In genomic region chrY:15355321-15355720, GRCh38 we compare ENCODE assay signal across 21 cellular contexts.
DNase-seq lines count a peak whose midpoint lies in the region; ATAC-seq and TF ChIP-seq lines count a peak whose summit lies in the region.
"Had no signal": no experiment of that assay in that cellular context is flagged by ENCODE, and none has a peak within 500 bp of the region (broad histone marks: within the 10 kb centered on the region; RNA-seq: fewer than 3 reads in every experiment).

No MANE protein-coding gene starts in this region.

- H3K9me3 ChIP-seq in CD8-positive, alpha-beta T cell (ENCODE audit: low read length), result no peaks in the 10 kb centered on the region
- H3K9me3 ChIP-seq in WERI-Rb-1 (ENCODE audit: severe bottlenecking), result no peaks in the 10 kb centered on the region
- no peaks in the 10 kb centered on the region for H3K9me3 ChIP-seq in tibial nerve
- H3K9me3 ChIP-seq: body of pancreas, tibial artery had no signal

- H3K27ac Mint-ChIP-seq in CD8-positive, alpha-beta T cell, result no peak overlapping the region
- H3K27ac Mint-ChIP-seq: activated naive CD8-positive, alpha-beta T cell treated with anti-CD3 and anti-CD28 coated beads for 36 hours; activated T-cell treated with anti-CD3 and anti-CD28 coated beads, Interleukin-2, amount 50 U/mL, for 72 hours had no signal

- DNase-seq in CD8-positive, alpha-beta T cell, result peak in 1 of 7 experiments; percentile 0
- DNase-seq in MV-4-11 (lab: John Stamatoyannopoulos, UW), result peak; percentile 40
- DNase-seq in astrocyte of the hippocampus (ENCODE audit: low read depth, low spot score), result peak; percentile 0
- no peak for DNase-seq in head of caudate nucleus
- no peak for DNase-seq in WERI-Rb-1
- no peak for DNase-seq in NCI-H526 (lab: John Stamatoyannopoulos, UW)
- DNase-seq in tibial nerve (ENCODE audit: low spot score in 2 of 2), result no peak
- DNase-seq: activated CD4-positive, alpha-beta T cell treated with anti-CD3 and anti-CD28 coated beads, Interleukin-2, amount 50 U/mL, for 1 hour; activated naive CD8-positive, alpha-beta T cell treated with anti-CD3 and anti-CD28 coated beads for 36 hours; activated T-cell treated with anti-CD3 and anti-CD28 coated beads, Interleukin-2, amount 50 U/mL, for 72 hours; body of pancreas; mesendoderm; NCI-H1930; NCI-H345; stimulated activated naive CD4-positive, alpha-beta T cell; tibial artery had no signal

- H3K27me3 ChIP-seq in CD8-positive, alpha-beta T cell (ENCODE audit: insufficient read depth, low read length), result no peaks in the 10 kb centered on the region
- no peaks in the 10 kb centered on the region for H3K27me3 ChIP-seq in WERI-Rb-1 (ENCODE audit: insufficient read depth, low read depth, severe bottlenecking)
- no peaks in the 10 kb centered on the region for H3K27me3 ChIP-seq in tibial nerve
- H3K27me3 ChIP-seq: body of pancreas, tibial artery had no signal

- no peak overlapping the region for H3K4me3 Mint-ChIP-seq in CD8-positive, alpha-beta T cell
- H3K4me3 Mint-ChIP-seq: activated naive CD8-positive, alpha-beta T cell treated with anti-CD3 and anti-CD28 coated beads for 36 hours; activated T-cell treated with anti-CD3 and anti-CD28 coated beads, Interleukin-2, amount 50 U/mL, for 72 hours; naive thymus-derived CD4-positive, alpha-beta T cell had no signal

- 57% methylated on average over 3 of the region's 3 CpGs; no CpG with 5 or more reads in 1 of the 2 donors for WGBS in tibial nerve, 2 donors

- no peaks in the 10 kb centered on the region for H3K9me3 Mint-ChIP-seq in CD8-positive, alpha-beta T cell
- H3K9me3 Mint-ChIP-seq: activated naive CD8-positive, alpha-beta T cell treated with anti-CD3 and anti-CD28 coated beads for 36 hours; activated T-cell treated with anti-CD3 and anti-CD28 coated beads, Interleukin-2, amount 50 U/mL, for 72 hours; naive thymus-derived CD4-positive, alpha-beta T cell had no signal

- no peak overlapping the region for H3K27ac ChIP-seq in CD8-positive, alpha-beta T cell (ENCODE audit: low read depth, low read length)
- H3K27ac ChIP-seq in WERI-Rb-1 (no peak overlapping the region), tibial nerve (no peak overlapping the region)
- H3K27ac ChIP-seq: body of pancreas, epithelial cell of prostate, tibial artery had no signal

- POLR2A ChIA-PET in CD8-positive, alpha-beta T cell (lab: Charles Lee), result no interaction called here

- CTCF ChIA-PET in CD8-positive, alpha-beta T cell (lab: Charles Lee), result no interaction called here

- intact Hi-C loops in CD8-positive, alpha-beta T cell (cut with DNase I, micrococcal nuclease), result no loop called here
- intact Hi-C loops in head of caudate nucleus (cut with DNase I), result no loop called here

- no peak overlapping the region for H3K4me3 ChIP-seq in CD8-positive, alpha-beta T cell (ENCODE audit: low read depth, low read length)
- H3K4me3 ChIP-seq in WERI-Rb-1 (ENCODE audit: low read depth, low read length) (no peak overlapping the region), tibial nerve (no peak overlapping the region)
- H3K4me3 ChIP-seq: body of pancreas, K562, tibial artery had no signal

- no peaks in the 10 kb centered on the region for H3K36me3 ChIP-seq in CD8-positive, alpha-beta T cell (ENCODE audit: insufficient read depth, low read length)
- no peaks in the 10 kb centered on the region for H3K36me3 ChIP-seq in WERI-Rb-1
- no peaks in the 10 kb centered on the region for H3K36me3 ChIP-seq in tibial nerve
- H3K36me3 ChIP-seq: tibial artery had no signal

- no peaks in the 10 kb centered on the region for H3K4me1 ChIP-seq in CD8-positive, alpha-beta T cell (ENCODE audit: insufficient read depth, low read length)
- H3K4me1 ChIP-seq in tibial nerve, result no peaks in the 10 kb centered on the region
- H3K4me1 ChIP-seq: body of pancreas, tibial artery had no signal

- H3K4me1 Mint-ChIP-seq in CD8-positive, alpha-beta T cell (ENCODE audit: low read depth), result no peaks in the 10 kb centered on the region
- H3K4me1 Mint-ChIP-seq: activated naive CD8-positive, alpha-beta T cell treated with anti-CD3 and anti-CD28 coated beads for 36 hours had no signal

- no peak for TF ChIP-seq CTCF in CD8-positive, alpha-beta T cell (IDR thresholded peaks at IDR 0.05)
- no peak for TF ChIP-seq CTCF in WERI-Rb-1 (IDR thresholded peaks at IDR 0.05; ENCODE audit: low read depth, low read length)
- TF ChIP-seq CTCF in tibial nerve (IDR thresholded peaks at IDR 0.05), result no peak

- TF ChIP-seq POLR2A in tibial nerve (IDR thresholded peaks at IDR 0.05), result no peak

- TF ChIP-seq EP300 in tibial nerve (IDR thresholded peaks at IDR 0.05), result no peak

- H3K36me3 Mint-ChIP-seq in CD8-positive, alpha-beta T cell, result no peaks in the 10 kb centered on the region
- H3K36me3 Mint-ChIP-seq: activated naive CD8-positive, alpha-beta T cell treated with anti-CD3 and anti-CD28 coated beads for 36 hours; naive thymus-derived CD4-positive, alpha-beta T cell had no signal

- H3K27me3 Mint-ChIP-seq in CD8-positive, alpha-beta T cell (ENCODE audit: low read depth), result no peaks in the 10 kb centered on the region

- ATAC-seq in CD8-positive, alpha-beta T cell, result peak; percentile 64
- peak; percentile 74 for ATAC-seq in GM19025 (IDR thresholded peaks at IDR 0.05; ENCODE audit: low read depth, unreplicated experiment)
- ATAC-seq: body of pancreas; K562; naive thymus-derived CD4-positive, alpha-beta T cell; sciatic nerve had no signal

Comparison
In these comparisons a context has a peak if more than half of its experiments do, and no peak if none do; other contexts are left out.
1. DNase-seq: peak in MV-4-11 (single experiment) and astrocyte of the hippocampus (single experiment); none in head of caudate nucleus (0 of 42), WERI-Rb-1 (single experiment), NCI-H526 (0 of 2) and tibial nerve (0 of 2).